22 cellular contexts compared by ENCODE assay signal in genomic region chr5:116881921-116882531, GRCh38.
DNase-seq lines count a peak whose midpoint lies in the region; ATAC-seq and TF ChIP-seq lines count a peak whose summit lies in the region.
"Had no signal": no experiment of that assay in that cellular context is flagged by ENCODE, and none has a peak within 500 bp of the region (broad histone marks: within the 10 kb centered on the region; RNA-seq: fewer than 3 reads in every experiment).

No MANE protein-coding gene starts in this region.

- no peak overlapping the region for H3K4me3 Mint-ChIP-seq in activated CD4-positive, alpha-beta memory T cell treated with anti-CD3 and anti-CD28 coated beads, Interleukin-2, amount 10 ng/mL, durations not matched to agents 7 days and 5 days
- H3K4me3 Mint-ChIP-seq: activated T-cell treated with anti-CD3 and anti-CD28 coated beads, Interleukin-2, amount 50 U/mL, for 24 hours; B cell; endodermal cell; naive thymus-derived CD4-positive, alpha-beta T cell had no signal

- peak; percentile 27 for DNase-seq in DMS153 treated with DMSO at 0.1 percent for 48 hours (lab: John Stamatoyannopoulos, UW; ENCODE audit: unreplicated experiment)
- DNase-seq in NCI-H1105 (lab: John Stamatoyannopoulos, UW) = peak; percentile 2
- DNase-seq in NCI-H2227 treated with DMSO at 0.1 percent for 48 hours (lab: John Stamatoyannopoulos, UW) = peak; percentile 64
- DNase-seq in breast epithelium (ENCODE audit: low spot score in 2 of 2) = no peak
- no peak for DNase-seq in activated CD4-positive, alpha-beta memory T cell treated with anti-CD3 and anti-CD28 coated beads, Interleukin-2, amount 10 ng/mL, durations not matched to agents 7 days and 5 days
- DNase-seq in KG1 (lab: John Stamatoyannopoulos, UW) = no peak
- DNase-seq: activated CD8-positive, alpha-beta memory T cell treated with anti-CD3 and anti-CD28 coated beads for 24 hours; activated T-cell treated with anti-CD3 and anti-CD28 coated beads, Interleukin-2, amount 50 U/mL, for 24 hours; colonic mucosa; endodermal cell; naive thymus-derived CD4-positive, alpha-beta T cell; NCI-H1048; NCI-H446; stimulated activated CD4-positive, alpha-beta T cell treated with anti-CD3 and anti-CD28 coated beads, Interleukin-4, amount 100 ng/mL, for 24 hours; stimulated activated naive CD8-positive, alpha-beta T cell treated with anti-CD3 and anti-CD28 coated beads, Interleukin-15, Interleukin-2, amounts not matched to agents 100 U/mL and 50 U/mL, for 24 hours; transverse colon had no signal

- H3K27me3 Mint-ChIP-seq in activated CD4-positive, alpha-beta memory T cell treated with anti-CD3 and anti-CD28 coated beads, Interleukin-2, amount 10 ng/mL, durations not matched to agents 7 days and 5 days = no peaks in the 10 kb centered on the region
- H3K27me3 Mint-ChIP-seq: activated T-cell treated with anti-CD3 and anti-CD28 coated beads, Interleukin-2, amount 50 U/mL, for 24 hours had no signal

- CTCF ChIA-PET in activated CD4-positive, alpha-beta memory T cell treated with anti-CD3 and anti-CD28 coated beads, Interleukin-2, amount 10 ng/mL, durations not matched to agents 7 days and 5 days (lab: Charles Lee) = no interaction called here

- TF ChIP-seq CTCF in liver (IDR thresholded peaks at IDR 0.05; ENCODE audit: low read depth, low read length, missing input control) (no peak), breast epithelium (IDR thresholded peaks at IDR 0.05) (no peak)

- H3K27me3 ChIP-seq in liver (ENCODE audit: control insufficient read depth in 4 of 4, insufficient read depth in 4 of 4, low read length in 3 of 4) = no peaks in the 10 kb centered on the region
- no peaks in the 10 kb centered on the region for H3K27me3 ChIP-seq in breast epithelium
- H3K27me3 ChIP-seq: colonic mucosa, right atrium auricular region, transverse colon had no signal

- H3K4me3 ChIP-seq in liver (ENCODE audit: low read depth in 1 of 3, low read length in 3 of 3) = no peak overlapping the region
- H3K4me3 ChIP-seq in breast epithelium = no peak overlapping the region
- H3K4me3 ChIP-seq: A549, colonic mucosa, HAP-1, right atrium auricular region, transverse colon had no signal

- no peaks in the 10 kb centered on the region for H3K36me3 ChIP-seq in liver (ENCODE audit: control insufficient read depth in 4 of 4, insufficient read depth in 3 of 4, low read depth in 1 of 4, low read length in 3 of 4)
- no peaks in the 10 kb centered on the region for H3K36me3 ChIP-seq in breast epithelium
- H3K36me3 ChIP-seq: colonic mucosa, HAP-1, right atrium auricular region, transverse colon had no signal

- H3K27ac ChIP-seq in liver (ENCODE audit: low read depth in 1 of 2, low read length in 2 of 2) (no peak overlapping the region), breast epithelium (no peak overlapping the region)
- H3K27ac ChIP-seq: A549, colonic mucosa, right atrium auricular region, transverse colon had no signal

- H3K4me1 ChIP-seq in liver (ENCODE audit: control insufficient read depth in 4 of 4, insufficient read depth in 4 of 4, low read length in 3 of 4) (no peaks in the 10 kb centered on the region), breast epithelium (no peaks in the 10 kb centered on the region)
- H3K4me1 ChIP-seq: A549, colonic mucosa, right atrium auricular region, transverse colon had no signal

- TF ChIP-seq POLR2A in breast epithelium (IDR thresholded peaks at IDR 0.05) = no peak

- peaks cover 0 to 4% (median 0%) of the 10 kb centered on the region in 4 donors for H3K9me3 ChIP-seq in liver (ENCODE audit: control insufficient read depth in 4 of 4, low read length in 3 of 4)
- H3K9me3 ChIP-seq in breast epithelium = no peaks in the 10 kb centered on the region
- H3K9me3 ChIP-seq: A549, colonic mucosa, HAP-1, right atrium auricular region, transverse colon had no signal

- ATAC-seq in HG03196 (IDR thresholded peaks at IDR 0.05; ENCODE audit: unreplicated experiment) = no peak
- ATAC-seq: A549; naive thymus-derived CD4-positive, alpha-beta T cell; stimulated activated naive CD8-positive, alpha-beta T cell treated with anti-CD3 and anti-CD28 coated beads, Interleukin-15, Interleukin-2, amounts not matched to agents 100 U/mL and 50 U/mL, for 24 hours had no signal

- no peak overlapping the region for H3K9ac ChIP-seq in liver (ENCODE audit: low read depth in 1 of 2, low read length in 2 of 2)

- POLR2A ChIA-PET in activated CD4-positive, alpha-beta memory T cell treated with anti-CD3 and anti-CD28 coated beads, Interleukin-2, amount 10 ng/mL, durations not matched to agents 7 days and 5 days (lab: Charles Lee) = no interaction called here

- no peaks in the 10 kb centered on the region for H3K36me3 Mint-ChIP-seq in activated CD4-positive, alpha-beta memory T cell treated with anti-CD3 and anti-CD28 coated beads, Interleukin-2, amount 10 ng/mL, durations not matched to agents 7 days and 5 days (ENCODE audit: low read depth)
- H3K36me3 Mint-ChIP-seq: naive thymus-derived CD4-positive, alpha-beta T cell had no signal

- no peaks in the 10 kb centered on the region for H3K4me1 Mint-ChIP-seq in activated CD4-positive, alpha-beta memory T cell treated with anti-CD3 and anti-CD28 coated beads, Interleukin-2, amount 10 ng/mL, durations not matched to agents 7 days and 5 days
- H3K4me1 Mint-ChIP-seq: B cell; naive thymus-derived CD4-positive, alpha-beta T cell had no signal

- WGBS in liver = 41% methylated on average over 3 of the region's 3 CpGs

- intact Hi-C loops in breast epithelium (cut with DNase I; ENCODE audit: low total_unique reads) = no loop called here

- no peak for TF ChIP-seq RAD21 in liver (IDR thresholded peaks at IDR 0.05)

- peaks cover 4% of the 10 kb centered on the region for H3K9me3 Mint-ChIP-seq in activated CD4-positive, alpha-beta memory T cell treated with anti-CD3 and anti-CD28 coated beads, Interleukin-2, amount 10 ng/mL, durations not matched to agents 7 days and 5 days

- no peak overlapping the region for H3K27ac Mint-ChIP-seq in activated CD4-positive, alpha-beta memory T cell treated with anti-CD3 and anti-CD28 coated beads, Interleukin-2, amount 10 ng/mL, durations not matched to agents 7 days and 5 days
- H3K27ac Mint-ChIP-seq: activated T-cell treated with anti-CD3 and anti-CD28 coated beads, Interleukin-2, amount 50 U/mL, for 24 hours; B cell; endodermal cell; naive thymus-derived CD4-positive, alpha-beta T cell had no signal

TF ChIP-seq in liver, 16 proteins besides CTCF, POLR2A, EP300 and RAD21:
- TF ChIP-seq FOXA2 (IDR thresholded peaks at IDR 0.05) (peak; percentile 9), JUND (IDR thresholded peaks at IDR 0.05) (no peak)

Comparison
In these comparisons a context has a peak if more than half of its experiments do, and no peak if none do; other contexts are left out.
1. DNase-seq: peak in DMS153 treated with DMSO at 0.1 percent for 48 hours (single experiment), NCI-H1105 (single experiment) and NCI-H2227 treated with DMSO at 0.1 percent for 48 hours (single experiment); none in breast epithelium (0 of 2), activated CD4-positive, alpha-beta memory T cell treated with anti-CD3 and anti-CD28 coated beads, Interleukin-2, amount 10 ng/mL, durations not matched to agents 7 days and 5 days (single experiment) and KG1 (single experiment).